In genomic region chr13:45713106-45713690, GRCh38 we compare ENCODE assay signal across 2 cellular contexts.
TF ChIP-seq lines count a peak whose summit lies in the region.

No MANE protein-coding gene starts in this region.

TF ChIP-seq in GM23338, 12 proteins besides CTCF, POLR2A, EP300 and RAD21:
- TF ChIP-seq ZNF331 (CRISPR knock-in tag; IDR thresholded peaks at IDR 0.05; ENCODE audit: low read depth) (no peak), JUNB (IDR thresholded peaks at IDR 0.05; ENCODE audit: unreplicated experiment) (no peak), ZNF462 (CRISPR knock-in tag; IDR thresholded peaks at IDR 0.05) (no peak), NANOG (IDR thresholded peaks at IDR 0.05; ENCODE audit: borderline replicate concordance) (no peak), REST (IDR thresholded peaks at IDR 0.05; ENCODE audit: unreplicated experiment) (no peak), ZNF114 (CRISPR knock-in tag; IDR thresholded peaks at IDR 0.05) (no peak), EZH2 (IDR thresholded peaks at IDR 0.05; ENCODE audit: low read depth, unreplicated experiment) (no peak), POLR2AphosphoS5 (IDR thresholded peaks at IDR 0.05; ENCODE audit: low read depth) (no peak), CREB1 (CRISPR knock-in tag; IDR thresholded peaks at IDR 0.05; ENCODE audit: low read depth) (no peak)

TF ChIP-seq in H1, 55 proteins besides CTCF, POLR2A, EP300 and RAD21:
- no peak for TF ChIP-seq MAFK (IDR thresholded peaks at IDR 0.05; ENCODE audit: low read depth, low read length)
- no peak for TF ChIP-seq HDAC2 (IDR thresholded peaks at IDR 0.05; ENCODE audit: borderline replicate concordance in 1 of 2, low read depth in 2 of 2, low read length in 2 of 2)
- no peak for TF ChIP-seq SP1 (IDR thresholded peaks at IDR 0.05; ENCODE audit: low read depth, low read length)
- no peak for TF ChIP-seq ZNF274 (IDR thresholded peaks at IDR 0.05; ENCODE audit: borderline replicate concordance, extremely low read depth, low read length)
